36 cellular contexts compared by ENCODE assay signal in genomic region chr20:15639839-15640238, GRCh38.
"Had no signal": no experiment of that assay in that cellular context is flagged by ENCODE, and none has a peak within 500 bp of the region (broad histone marks: within the 10 kb centered on the region; RNA-seq: fewer than 3 reads in every experiment).

No MANE protein-coding gene starts in this region.

- H3K4me1 ChIP-seq: esophagus squamous epithelium had no signal

- H3K27me3 ChIP-seq: brain microvascular endothelial cell, esophagus squamous epithelium, gastroesophageal sphincter had no signal

- H3K36me3 Mint-ChIP-seq: activated CD4-positive, alpha-beta memory T cell treated with anti-CD3 and anti-CD28 coated beads for 36 hours; activated CD8-positive, alpha-beta memory T cell treated with anti-CD3 and anti-CD28 coated beads, Interleukin-2, amount 10 ng/mL, durations not matched to agents 7 days and 5 days; activated naive CD8-positive, alpha-beta T cell had no signal

- H3K36me3 ChIP-seq: brain microvascular endothelial cell, esophagus squamous epithelium, gastroesophageal sphincter, WERI-Rb-1 had no signal

- H3K27ac ChIP-seq: brain microvascular endothelial cell, epithelial cell of prostate, esophagus squamous epithelium, gastroesophageal sphincter, WERI-Rb-1 had no signal

- H3K27ac Mint-ChIP-seq: activated CD4-positive, alpha-beta memory T cell treated with anti-CD3 and anti-CD28 coated beads for 36 hours; activated CD4-positive, alpha-beta T cell treated with anti-CD3 and anti-CD28 coated beads for 36 hours; activated CD4-positive, alpha-beta T cell treated with anti-CD3 and anti-CD28 coated beads, Interleukin-2, amount 10 ng/mL, durations not matched to agents 24 days and 14 days; activated CD8-positive, alpha-beta memory T cell treated with anti-CD3 and anti-CD28 coated beads, Interleukin-2, amount 10 ng/mL, durations not matched to agents 7 days and 5 days; activated CD8-positive, alpha-beta T cell treated with anti-CD3 and anti-CD28 coated beads, Interleukin-2, amount 10 ng/mL, durations not matched to agents 7 days and 5 days; activated naive CD8-positive, alpha-beta T cell; activated T-helper 1 cell treated with anti-CD3 and anti-CD28 coated beads, Interleukin-12 subunit alpha, Interleukin-12 subunit beta, Interleukin-2, Interleukin-4 antibody, amounts not matched to agents 30 ng/mL and 10 ng/mL and 1 ng/mL, durations not matched to agents 14 hours and 24 hours and 36 hours; activated T-helper 2 cell treated with anti-CD3 and anti-CD28 coated beads, Interferon-gamma antibody, Interleukin-2, Interleukin-4, amounts not matched to agents 10 μg/mL and 5 μg/mL and 100 μg/mL, durations not matched to agents 14 hours and 24 hours and 36 hours; effector memory CD8-positive, alpha-beta T cell; T-helper 17 cell; T-helper 2 cell treated with Interferon-gamma antibody and Interleukin-4, amounts not matched to agents 5 μg/mL and 100 μg/mL, for 36 hours had no signal

- FAIRE-seq: astrocyte, colon, endometrium, endothelial cell of umbilical vein had no signal

- H3K9me3 Mint-ChIP-seq: activated CD4-positive, alpha-beta T cell treated with anti-CD3 and anti-CD28 coated beads, Interleukin-2, amount 10 ng/mL, durations not matched to agents 24 days and 14 days; activated T-helper 1 cell treated with anti-CD3 and anti-CD28 coated beads, Interleukin-12 subunit alpha, Interleukin-12 subunit beta, Interleukin-2, Interleukin-4 antibody, amounts not matched to agents 30 ng/mL and 10 ng/mL and 1 ng/mL, durations not matched to agents 14 hours and 24 hours and 36 hours had no signal

- H3K4me3 Mint-ChIP-seq: activated CD4-positive, alpha-beta memory T cell treated with anti-CD3 and anti-CD28 coated beads for 36 hours; activated CD4-positive, alpha-beta T cell treated with anti-CD3 and anti-CD28 coated beads for 36 hours; activated CD4-positive, alpha-beta T cell treated with anti-CD3 and anti-CD28 coated beads, Interleukin-2, amount 10 ng/mL, durations not matched to agents 24 days and 14 days; activated CD8-positive, alpha-beta memory T cell treated with anti-CD3 and anti-CD28 coated beads, Interleukin-2, amount 10 ng/mL, durations not matched to agents 7 days and 5 days; activated CD8-positive, alpha-beta T cell treated with anti-CD3 and anti-CD28 coated beads, Interleukin-2, amount 10 ng/mL, durations not matched to agents 7 days and 5 days; activated naive CD8-positive, alpha-beta T cell; activated T-helper 1 cell treated with anti-CD3 and anti-CD28 coated beads, Interleukin-12 subunit alpha, Interleukin-12 subunit beta, Interleukin-2, Interleukin-4 antibody, amounts not matched to agents 30 ng/mL and 10 ng/mL and 1 ng/mL, durations not matched to agents 14 hours and 24 hours and 36 hours; effector memory CD8-positive, alpha-beta T cell; T-helper 17 cell; T-helper 2 cell treated with Interferon-gamma antibody and Interleukin-4, amounts not matched to agents 5 μg/mL and 100 μg/mL, for 36 hours had no signal

- DNase-seq: activated CD4-positive, alpha-beta memory T cell treated with anti-CD3 and anti-CD28 coated beads for 36 hours; activated CD4-positive, alpha-beta T cell treated with anti-CD3 and anti-CD28 coated beads for 36 hours; activated CD4-positive, alpha-beta T cell treated with anti-CD3 and anti-CD28 coated beads, Interleukin-2, amount 10 ng/mL, durations not matched to agents 24 days and 14 days; activated CD4-positive, CD25-positive, alpha-beta regulatory T cell; activated CD4-positive, CD25-positive, alpha-beta regulatory T cell treated with anti-CD3 and anti-CD28 coated beads, Interleukin-2, amount 50 U/mL, for 72 hours; activated CD8-positive, alpha-beta memory T cell treated with anti-CD3 and anti-CD28 coated beads, Interleukin-2, amount 10 ng/mL, durations not matched to agents 7 days and 5 days; activated CD8-positive, alpha-beta memory T cell treated with anti-CD3 and anti-CD28 coated beads, Interleukin-2, amount 50 U/mL, for 4 hours; activated CD8-positive, alpha-beta T cell treated with anti-CD3 and anti-CD28 coated beads, Interleukin-2, amount 10 ng/mL, durations not matched to agents 7 days and 5 days; activated effector memory CD4-positive, alpha-beta T cell treated with anti-CD3 and anti-CD28 coated beads, Interleukin-2, amount 50 U/mL, for 16 hours; activated naive CD4-positive, alpha-beta T cell treated with anti-CD3 and anti-CD28 coated beads, Interleukin-2, amount 50 U/mL, for 16 hours; activated T-cell treated with anti-CD3 and anti-CD28 coated beads, Interleukin-2, amount 50 U/mL, for 1 hour; activated T-cell treated with anti-CD3 and anti-CD28 coated beads, Interleukin-2, amount 50 U/mL, for 48 hours; amniotic stem cell; anterior cingulate cortex; brain microvascular endothelial cell; caudate nucleus; cortex of kidney; dermis blood vessel endothelial cell; effector CD4-positive, alpha-beta T cell; effector memory CD8-positive, alpha-beta T cell; esophagus squamous epithelium; foreskin melanocyte; T-helper 1 cell; T-helper 17 cell; T1000; WERI-Rb-1 had no signal

- H3K9me3 ChIP-seq: esophagus squamous epithelium, gastroesophageal sphincter had no signal

- H3K4me3 ChIP-seq: esophagus squamous epithelium, gastroesophageal sphincter had no signal

- ATAC-seq: activated CD4-positive, alpha-beta T cell treated with anti-CD3 and anti-CD28 coated beads for 36 hours; activated CD8-positive, alpha-beta memory T cell treated with anti-CD3 and anti-CD28 coated beads, Interleukin-2, amount 10 ng/mL, durations not matched to agents 7 days and 5 days; activated CD8-positive, alpha-beta T cell treated with anti-CD3 and anti-CD28 coated beads, Interleukin-2, amount 10 ng/mL, durations not matched to agents 7 days and 5 days; effector memory CD8-positive, alpha-beta T cell; gastroesophageal sphincter; T-helper 17 cell had no signal

- H3K4me1 Mint-ChIP-seq: activated CD4-positive, alpha-beta T cell treated with anti-CD3 and anti-CD28 coated beads for 36 hours; activated CD4-positive, alpha-beta T cell treated with anti-CD3 and anti-CD28 coated beads, Interleukin-2, amount 10 ng/mL, durations not matched to agents 24 days and 14 days; activated CD8-positive, alpha-beta memory T cell treated with anti-CD3 and anti-CD28 coated beads, Interleukin-2, amount 10 ng/mL, durations not matched to agents 7 days and 5 days; T-helper 17 cell had no signal

- H3K27me3 Mint-ChIP-seq: activated CD4-positive, alpha-beta memory T cell treated with anti-CD3 and anti-CD28 coated beads for 36 hours; activated CD4-positive, alpha-beta T cell treated with anti-CD3 and anti-CD28 coated beads for 36 hours; activated CD4-positive, alpha-beta T cell treated with anti-CD3 and anti-CD28 coated beads, Interleukin-2, amount 10 ng/mL, durations not matched to agents 24 days and 14 days; activated CD8-positive, alpha-beta memory T cell treated with anti-CD3 and anti-CD28 coated beads, Interleukin-2, amount 10 ng/mL, durations not matched to agents 7 days and 5 days; activated naive CD8-positive, alpha-beta T cell; effector memory CD8-positive, alpha-beta T cell; T-helper 17 cell had no signal
